ENCODE assay signal across 2 cellular contexts in genomic region chr14:94341654-94342333, GRCh38.
TF ChIP-seq lines count a peak whose summit lies in the region.

No MANE protein-coding gene starts in this region.

TF ChIP-seq in IMR-90, 13 proteins besides CTCF, POLR2A, EP300 and RAD21:
- TF ChIP-seq NFE2L2 (IDR thresholded peaks at IDR 0.05; ENCODE audit: low read depth, low read length) (no peak), CEBPB (IDR thresholded peaks at IDR 0.05; ENCODE audit: low read depth, low read length) (no peak), RCOR1 (IDR thresholded peaks at IDR 0.05; ENCODE audit: insufficient replicate concordance, low read length) (no peak), FOS (IDR thresholded peaks at IDR 0.05; ENCODE audit: low read depth, low read length) (no peak), MAFK (IDR thresholded peaks at IDR 0.05; ENCODE audit: low read depth, low read length) (no peak), BHLHE40 (IDR thresholded peaks at IDR 0.05; ENCODE audit: low read depth, low read length) (no peak), RFX5 (IDR thresholded peaks at IDR 0.05; ENCODE audit: low read depth, low read length) (no peak), MXI1 (IDR thresholded peaks at IDR 0.05; ENCODE audit: borderline replicate concordance, low read depth, low read length) (no peak), SMC3 (IDR thresholded peaks at IDR 0.05; ENCODE audit: low read depth, low read length) (no peak), ELK1 (IDR thresholded peaks at IDR 0.05; ENCODE audit: borderline replicate concordance, low read depth, low read length) (no peak), MAZ (IDR thresholded peaks at IDR 0.05; ENCODE audit: borderline replicate concordance, low read depth, low read length) (no peak), CHD1 (IDR thresholded peaks at IDR 0.05; ENCODE audit: low read depth, low read length) (no peak)
- TF ChIP-seq, protein P1, sequence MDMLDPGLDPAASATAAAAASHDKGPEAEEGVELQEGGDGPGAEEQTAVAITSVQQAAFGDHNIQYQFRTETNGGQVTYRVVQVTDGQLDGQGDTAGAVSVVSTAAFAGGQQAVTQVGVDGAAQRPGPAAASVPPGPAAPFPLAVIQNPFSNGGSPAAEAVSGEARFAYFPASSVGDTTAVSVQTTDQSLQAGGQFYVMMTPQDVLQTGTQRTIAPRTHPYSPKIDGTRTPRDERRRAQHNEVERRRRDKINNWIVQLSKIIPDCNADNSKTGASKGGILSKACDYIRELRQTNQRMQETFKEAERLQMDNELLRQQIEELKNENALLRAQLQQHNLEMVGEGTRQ (IDR thresholded peaks at IDR 0.05; ENCODE audit: low read depth, low read length), result no peak

TF ChIP-seq in GM12878, 131 proteins besides CTCF, POLR2A, EP300 and RAD21:
- TF ChIP-seq SMARCA5 (IDR thresholded peaks at IDR 0.05) (no peak), PBX3 (IDR thresholded peaks at IDR 0.05; ENCODE audit: insufficient replicate concordance, low read depth, low read length) (no peak), SIX5 (IDR thresholded peaks at IDR 0.05; ENCODE audit: low read depth, low read length, severe bottlenecking) (no peak), DPF2 (IDR thresholded peaks at IDR 0.05) (no peak), HDAC6 (IDR thresholded peaks at IDR 0.05; ENCODE audit: unreplicated experiment) (no peak), MLLT1 (IDR thresholded peaks at IDR 0.05) (no peak), ZNF384 (IDR thresholded peaks at IDR 0.05; ENCODE audit: borderline replicate concordance, low read depth, low read length) (no peak), MAX (IDR thresholded peaks at IDR 0.05; ENCODE audit: low read depth, low read length) (no peak), HSF1 (IDR thresholded peaks at IDR 0.05; ENCODE audit: low read depth, low read length) (no peak), CEBPB (IDR thresholded peaks at IDR 0.05; ENCODE audit: borderline replicate concordance in 1 of 2, low read depth in 2 of 2, low read length in 2 of 2) (no peak), RELB (IDR thresholded peaks at IDR 0.05; ENCODE audit: low read depth) (no peak), SPI1 (IDR thresholded peaks at IDR 0.05; ENCODE audit: borderline replicate concordance, insufficient read depth, low read depth, low read length) (no peak), RUNX3 (IDR thresholded peaks at IDR 0.05; ENCODE audit: low read length) (no peak), CREM (IDR thresholded peaks at IDR 0.05; ENCODE audit: low read depth) (no peak), MTA3 (IDR thresholded peaks at IDR 0.05; ENCODE audit: borderline replicate concordance, low read length) (no peak), BMI1 (IDR thresholded peaks at IDR 0.05; ENCODE audit: borderline replicate concordance) (no peak), SRF (IDR thresholded peaks at IDR 0.05; ENCODE audit: low read depth in 2 of 2, low read length in 2 of 2) (no peak)
- TF ChIP-seq, protein P2, sequence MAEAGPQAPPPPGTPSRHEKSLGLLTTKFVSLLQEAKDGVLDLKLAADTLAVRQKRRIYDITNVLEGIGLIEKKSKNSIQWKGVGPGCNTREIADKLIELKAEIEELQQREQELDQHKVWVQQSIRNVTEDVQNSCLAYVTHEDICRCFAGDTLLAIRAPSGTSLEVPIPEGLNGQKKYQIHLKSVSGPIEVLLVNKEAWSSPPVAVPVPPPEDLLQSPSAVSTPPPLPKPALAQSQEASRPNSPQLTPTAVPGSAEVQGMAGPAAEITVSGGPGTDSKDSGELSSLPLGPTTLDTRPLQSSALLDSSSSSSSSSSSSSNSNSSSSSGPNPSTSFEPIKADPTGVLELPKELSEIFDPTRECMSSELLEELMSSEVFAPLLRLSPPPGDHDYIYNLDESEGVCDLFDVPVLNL (IDR thresholded peaks at IDR 0.05; ENCODE audit: low read depth, low read length), result no peak
- TF ChIP-seq, protein P3, sequence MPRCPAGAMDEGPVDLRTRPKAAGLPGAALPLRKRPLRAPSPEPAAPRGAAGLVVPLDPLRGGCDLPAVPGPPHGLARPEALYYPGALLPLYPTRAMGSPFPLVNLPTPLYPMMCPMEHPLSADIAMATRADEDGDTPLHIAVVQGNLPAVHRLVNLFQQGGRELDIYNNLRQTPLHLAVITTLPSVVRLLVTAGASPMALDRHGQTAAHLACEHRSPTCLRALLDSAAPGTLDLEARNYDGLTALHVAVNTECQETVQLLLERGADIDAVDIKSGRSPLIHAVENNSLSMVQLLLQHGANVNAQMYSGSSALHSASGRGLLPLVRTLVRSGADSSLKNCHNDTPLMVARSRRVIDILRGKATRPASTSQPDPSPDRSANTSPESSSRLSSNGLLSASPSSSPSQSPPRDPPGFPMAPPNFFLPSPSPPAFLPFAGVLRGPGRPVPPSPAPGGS (IDR thresholded peaks at IDR 0.05; ENCODE audit: borderline replicate concordance, insufficient read depth, low read depth, low read length, poor library complexity, severe bottlenecking), result no peak
